Comparison of ENCODE assay signal across 1 cellular context in the genomic region with DNA sequence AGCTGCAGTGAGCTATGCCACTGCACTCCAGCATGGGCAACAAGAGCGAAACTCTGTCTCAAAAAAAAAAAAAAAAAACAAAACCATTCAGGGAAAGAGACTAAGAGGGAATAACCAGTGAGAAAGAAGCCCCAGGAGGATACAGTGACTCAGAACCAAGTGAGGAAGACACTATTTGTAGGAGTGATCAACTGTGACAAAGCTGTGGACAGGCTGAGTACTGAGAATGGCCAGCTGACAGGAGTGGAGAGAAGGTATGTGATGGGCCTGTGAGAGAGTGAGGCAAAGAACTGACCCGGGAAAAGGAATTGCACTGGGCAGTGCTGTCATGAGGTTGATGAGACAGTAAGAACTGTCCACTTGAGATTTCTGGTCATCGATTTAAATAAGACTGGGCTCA.
TF ChIP-seq lines count a peak whose summit lies in the region.

No MANE protein-coding gene starts in this region.

TF ChIP-seq in K562, 482 proteins besides CTCF, POLR2A, EP300 and RAD21:
- TF ChIP-seq ETV5 (CRISPR knock-in tag; IDR thresholded peaks at IDR 0.05; ENCODE audit: low read depth) (no peak), PHF8 (IDR thresholded peaks at IDR 0.05; ENCODE audit: borderline replicate concordance, low read length) (0 out of 2 replicates have a peak, but pooled peaks have one; percentile 3), ETS1 (conservative IDR thresholded peaks at IDR 0.05; ENCODE audit: control insufficient read depth, low read depth, low read length) (no peak), ZNF121 (CRISPR knock-in tag; conservative IDR thresholded peaks at IDR 0.05) (no peak), SMAD2 (IDR thresholded peaks at IDR 0.05; ENCODE audit: low read depth, low read length) (no peak), CBX3 (IDR thresholded peaks at IDR 0.05; ENCODE audit: borderline replicate concordance in 1 of 2, low read length in 2 of 2) (no peak)
- TF ChIP-seq, protein P1, sequence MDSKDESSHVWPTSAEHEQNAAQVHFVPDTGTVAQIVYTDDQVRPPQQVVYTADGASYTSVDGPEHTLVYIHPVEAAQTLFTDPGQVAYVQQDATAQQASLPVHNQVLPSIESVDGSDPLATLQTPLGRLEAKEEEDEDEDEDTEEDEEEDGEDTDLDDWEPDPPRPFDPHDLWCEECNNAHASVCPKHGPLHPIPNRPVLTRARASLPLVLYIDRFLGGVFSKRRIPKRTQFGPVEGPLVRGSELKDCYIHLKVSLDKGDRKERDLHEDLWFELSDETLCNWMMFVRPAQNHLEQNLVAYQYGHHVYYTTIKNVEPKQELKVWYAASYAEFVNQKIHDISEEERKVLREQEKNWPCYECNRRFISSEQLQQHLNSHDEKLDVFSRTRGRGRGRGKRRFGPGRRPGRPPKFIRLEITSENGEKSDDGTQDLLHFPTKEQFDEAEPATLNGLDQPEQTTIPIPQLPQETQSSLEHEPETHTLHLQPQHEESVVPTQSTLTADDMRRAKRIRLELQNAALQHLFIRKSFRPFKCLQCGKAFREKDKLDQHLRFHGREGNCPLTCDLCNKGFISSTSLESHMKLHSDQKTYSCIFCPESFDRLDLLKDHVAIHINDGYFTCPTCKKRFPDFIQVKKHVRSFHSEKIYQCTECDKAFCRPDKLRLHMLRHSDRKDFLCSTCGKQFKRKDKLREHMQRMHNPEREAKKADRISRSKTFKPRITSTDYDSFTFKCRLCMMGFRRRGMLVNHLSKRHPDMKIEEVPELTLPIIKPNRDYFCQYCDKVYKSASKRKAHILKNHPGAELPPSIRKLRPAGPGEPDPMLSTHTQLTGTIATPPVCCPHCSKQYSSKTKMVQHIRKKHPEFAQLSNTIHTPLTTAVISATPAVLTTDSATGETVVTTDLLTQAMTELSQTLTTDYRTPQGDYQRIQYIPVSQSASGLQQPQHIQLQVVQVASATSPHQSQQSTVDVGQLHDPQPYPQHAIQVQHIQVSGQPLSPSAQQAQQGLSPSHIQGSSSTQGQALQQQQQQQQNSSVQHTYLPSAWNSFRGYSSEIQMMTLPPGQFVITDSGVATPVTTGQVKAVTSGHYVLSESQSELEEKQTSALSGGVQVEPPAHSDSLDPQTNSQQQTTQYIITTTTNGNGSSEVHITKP (IDR thresholded peaks at IDR 0.05; ENCODE audit: partially characterized antibody), result no peak
